Comparison of ENCODE assay signal across 18 cellular contexts in genomic region chr9:126683698-126684044, GRCh38.
DNase-seq lines count a peak whose midpoint lies in the region; ATAC-seq, FAIRE-seq and TF ChIP-seq lines count a peak whose summit lies in the region.
"Had no signal": no experiment of that assay in that cellular context is flagged by ENCODE, and none has a peak within 500 bp of the region (broad histone marks: within the 10 kb centered on the region; RNA-seq: fewer than 3 reads in every experiment).

No MANE protein-coding gene starts in this region.

- H3K36me3 Mint-ChIP-seq in naive thymus-derived CD4-positive, alpha-beta T cell, result peaks cover 0 to 4% (median 0%) of the 10 kb centered on the region in 5 donors
- no peaks in the 10 kb centered on the region for H3K36me3 Mint-ChIP-seq in T-cell
- H3K36me3 Mint-ChIP-seq: CD4-positive, CD25-positive, alpha-beta regulatory T cell had no signal

- in situ Hi-C loops in ACHN (cut with HindIII; ENCODE audit: low pct_ligation_motif_present, low pct_unique_long_range_greater_than_20kb, low sequenced_read_pairs), result no loop called here

- intact Hi-C loops in Right ventricle myocardium inferior (cut with DNase I) (no loop called here), right cardiac atrium (cut with DNase I) (loop anchor here in 3 of 4 donors (5.0 to 10.0 kb wide), 3 partner anchors 69 to 179 kb away; partner anchors contain the start of gene LMX1B (in 1 of the 3))
- intact Hi-C loops in naive thymus-derived CD4-positive, alpha-beta T cell (cut with micrococcal nuclease), result no loop called here

- no peaks in the 10 kb centered on the region for H3K36me3 ChIP-seq in bronchial epithelial cell (ENCODE audit: control insufficient read depth, insufficient read depth, low read length)
- H3K36me3 ChIP-seq in naive thymus-derived CD4-positive, alpha-beta T cell (ENCODE audit: control insufficient read depth in 2 of 3, insufficient read depth in 3 of 3, low read length in 3 of 3), result no peaks in the 10 kb centered on the region

- peak overlapping the region in 1 of 9 donors; percentile 62 for H3K27ac Mint-ChIP-seq in naive thymus-derived CD4-positive, alpha-beta T cell
- no peak overlapping the region for H3K27ac Mint-ChIP-seq in T-cell

- H3K4me1 ChIP-seq in right cardiac atrium (ENCODE audit: control insufficient read depth, insufficient read depth, low read length), result no peaks in the 10 kb centered on the region
- H3K4me1 ChIP-seq in naive thymus-derived CD4-positive, alpha-beta T cell (ENCODE audit: control insufficient read depth in 2 of 2, insufficient read depth in 2 of 2, low read length in 2 of 2), result no peaks in the 10 kb centered on the region
- H3K4me1 ChIP-seq: A549 had no signal

- no peak overlapping the region for H3K27ac ChIP-seq in right cardiac atrium (ENCODE audit: low read length)
- H3K27ac ChIP-seq in naive thymus-derived CD4-positive, alpha-beta T cell (ENCODE audit: low read depth, low read length), result no peak overlapping the region
- H3K27ac ChIP-seq: A549, RWPE1 had no signal

- H3K4me3 Mint-ChIP-seq in naive thymus-derived CD4-positive, alpha-beta T cell, result peak overlapping the region in 6 of 10 donors; percentile 32 to 70 (median 46)
- peak overlapping the region in 1 of 3 donors; percentile 58 for H3K4me3 Mint-ChIP-seq in T-cell

- H3K4me1 Mint-ChIP-seq in naive thymus-derived CD4-positive, alpha-beta T cell, result peaks cover 0 to 5% (median 4%) of the 10 kb centered on the region in 7 donors
- H3K4me1 Mint-ChIP-seq in T-cell, result peaks cover 3 to 5% (median 5%) of the 10 kb centered on the region in 3 donors

- no peak for TF ChIP-seq CTCF in bronchial epithelial cell (IDR thresholded peaks at IDR 0.05; ENCODE audit: insufficient read depth, low read length, severe bottlenecking)

- H3K4me3 ChIP-seq in right cardiac atrium (ENCODE audit: low read length) (no peak overlapping the region), bronchial epithelial cell (ENCODE audit: low read depth, low read length) (no peak overlapping the region)
- no peak overlapping the region for H3K4me3 ChIP-seq in naive thymus-derived CD4-positive, alpha-beta T cell (ENCODE audit: low read length)
- H3K4me3 ChIP-seq: A549, K562 had no signal

- 72% methylated on average over 5 of the region's 5 CpGs for WGBS in right cardiac atrium

- ATAC-seq in Right ventricle myocardium inferior (no peak), right cardiac atrium (no peak), T-cell (replicated peaks in 1 of 4) (no peak), HG03135 (IDR thresholded peaks at IDR 0.05; ENCODE audit: unreplicated experiment) (no peak)
- ATAC-seq in naive thymus-derived CD4-positive, alpha-beta T cell, result no peak
- ATAC-seq: A549, HCT116, K562 had no signal

- FAIRE-seq in bronchial epithelial cell (lab: Jason Lieb, UNC), result peak; percentile 68
- FAIRE-seq: A549, GM12892, GM19239, K562 had no signal

- H3K9me3 ChIP-seq in right cardiac atrium (ENCODE audit: control insufficient read depth, low read length), result no peaks in the 10 kb centered on the region
- no peaks in the 10 kb centered on the region for H3K9me3 ChIP-seq in naive thymus-derived CD4-positive, alpha-beta T cell (ENCODE audit: control insufficient read depth in 2 of 3, low read length in 3 of 3)
- H3K9me3 ChIP-seq: A549 had no signal

- CTCF ChIA-PET in naive thymus-derived CD4-positive, alpha-beta T cell (lab: Charles Lee), result no interaction called here
- CTCF ChIA-PET in T-cell (lab: Charles Lee), result no interaction called here

- peaks cover 0 to 11% (median 0%) of the 10 kb centered on the region in 11 donors for H3K9me3 Mint-ChIP-seq in naive thymus-derived CD4-positive, alpha-beta T cell
- no peaks in the 10 kb centered on the region for H3K9me3 Mint-ChIP-seq in T-cell

- POLR2A ChIA-PET in naive thymus-derived CD4-positive, alpha-beta T cell (lab: Charles Lee), result no interaction called here
- POLR2A ChIA-PET in T-cell (lab: Charles Lee), result no interaction called here

- H3K27me3 ChIP-seq in right cardiac atrium (ENCODE audit: control insufficient read depth, insufficient read depth), result no peaks in the 10 kb centered on the region
- peaks cover 4% of the 10 kb centered on the region for H3K27me3 ChIP-seq in bronchial epithelial cell (ENCODE audit: control insufficient read depth, insufficient read depth, low read length)
- peaks cover 3% of the 10 kb centered on the region in 2 donors for H3K27me3 ChIP-seq in naive thymus-derived CD4-positive, alpha-beta T cell (ENCODE audit: control insufficient read depth in 2 of 2, insufficient read depth in 2 of 2, low read length in 2 of 2)

- H3K27me3 Mint-ChIP-seq in naive thymus-derived CD4-positive, alpha-beta T cell, result peaks cover 74 to 82% (median 77%) of the 10 kb centered on the region in 5 donors
- peaks cover 65 to 84% of the 10 kb centered on the region in 2 donors for H3K27me3 Mint-ChIP-seq in T-cell

- DNase-seq in Right ventricle myocardium inferior (ENCODE audit: missing footprints) (peak; percentile 20), right cardiac atrium (no peak), bronchial epithelial cell (ENCODE audit: low read depth) (no peak), T-cell (no peak), ACHN (no peak), NCI-H1694 treated with DMSO at 0.1 percent for 48 hours (lab: John Stamatoyannopoulos, UW) (no peak)
- DNase-seq in naive thymus-derived CD4-positive, alpha-beta T cell, result no peak
- DNase-seq: CD4-positive, CD25-positive, alpha-beta regulatory T cell; DND-41; GDM1; NCI-H1436 treated with DMSO at 0.1 percent for 48 hours had no signal

Comparison
In these comparisons a context has a peak if more than half of its experiments do, and no peak if none do; other contexts are left out.
1. intact Hi-C loops: an anchor here in right cardiac atrium (5.0 to 10.0 kb wide); none called in Right ventricle myocardium inferior and naive thymus-derived CD4-positive, alpha-beta T cell.